8 cellular contexts compared by ENCODE assay signal in genomic region chr20:63956664-63957003, GRCh38. TPM values are rescaled to one million over a fixed set of nuclear protein-coding genes. Genes with fewer than 3 reads are reported as not detected.
A peak's percentile ranks its signal among the peaks of the same experiment; 100 is the strongest.
DNase-seq lines count a peak whose midpoint lies in the region; ATAC-seq, FAIRE-seq and TF ChIP-seq lines count a peak whose summit lies in the region.

No MANE protein-coding gene starts in this region.

- TF ChIP-seq CTCF in heart right ventricle (IDR thresholded peaks at IDR 0.05) (no peak), PC-9 (conservative IDR thresholded peaks at IDR 0.05) (no peak), fibroblast of lung (conservative IDR thresholded peaks at IDR 0.05 in 1 of 2, IDR thresholded peaks at IDR 0.05 in 1 of 2; ENCODE audit: low read depth in 1 of 2, low read length in 2 of 2) (no peak)

- peaks cover 0 to 26% (median 7%) of the 10 kb centered on the region in 9 donors for H3K36me3 ChIP-seq in heart right ventricle
- no peaks in the 10 kb centered on the region for H3K36me3 ChIP-seq in PC-9 (ENCODE audit: low read depth)
- peaks cover 14% of the 10 kb centered on the region for H3K36me3 ChIP-seq in fibroblast of lung (ENCODE audit: control insufficient read depth, insufficient read depth, low read length)

- 0 to 1% methylated on average over 15 of the region's 15 CpGs for WGBS in heart right ventricle, 2 donors

- intact Hi-C loops in heart right ventricle (cut with DNase I) (loop anchor here in 3 of 10 donors (1.0 to 5.0 kb wide), 3 partner anchors 47 to 404 kb away; partner anchors contain the start of genes DNAJC5 (in 1 of the 3) and FNDC11 (in 1 of the 3)), cardiac septum (cut with DNase I) (loop anchor here (2.0 kb wide), 1 partner anchor 106 kb away; the partner anchor contains the start of gene TCEA2), PC-9 (cut with micrococcal nuclease; ENCODE audit: unreplicated experiment) (loop anchor here (1.0 to 5.0 kb wide), 7 partner anchors 16 to 418 kb away; partner anchors contain the start of genes ARFRP1, DNAJC5, TCEA2 and TPD52L2)

- FAIRE-seq in RCC 7860 (lab: Jason Lieb, UNC), result no peak

- peaks cover 22 to 59% (median 53%) of the 10 kb centered on the region in 9 donors for H3K4me1 ChIP-seq in heart right ventricle
- peaks cover 26% of the 10 kb centered on the region; the same call in 1 of the 2 replicates for H3K4me1 ChIP-seq in PC-9 (replicated peaks; ENCODE audit: insufficient read depth)
- H3K4me1 ChIP-seq in fibroblast of lung (ENCODE audit: control insufficient read depth, extremely low read depth, insufficient read depth, low read length), result peaks cover 17% of the 10 kb centered on the region

- H3K9ac ChIP-seq in fibroblast of lung (ENCODE audit: insufficient read depth, low read length), result no peak overlapping the region

- POLR2A ChIA-PET in PC-9 (lab: Charles Lee; ENCODE audit: unreplicated experiment), result interaction anchor here (0.6 to 0.8 kb wide), 3 partner anchors 25 to 417 kb away, joined by 4 to 7 read pairs (median 4); partner anchors contain the start of genes ARFRP1 and ZGPAT

- peak overlapping the region; percentile 79 for H3K4me2 ChIP-seq in PC-9
- H3K4me2 ChIP-seq in fibroblast of lung (ENCODE audit: extremely low read depth, insufficient read depth, low read length), result peak overlapping the region; percentile 72

- no peak for DNase-seq in heart right ventricle
- DNase-seq in cardiac septum (ENCODE audit: low spot score), result no peak
- DNase-seq in PC-9, result no peak
- DNase-seq in fibroblast of lung (ENCODE audit: low read depth in 2 of 2), result no peak
- no peak for DNase-seq in skeletal muscle cell (ENCODE audit: low read depth)
- no peak for DNase-seq in NCI-H1436 (lab: John Stamatoyannopoulos, UW)
- DNase-seq in SK-N-DZ (ENCODE audit: low spot score), result no peak
- no peak for DNase-seq in RCC 7860 (ENCODE audit: low spot score)

- H3K27me3 ChIP-seq in heart right ventricle (no peaks in the 10 kb centered on the region), PC-9 (ENCODE audit: insufficient read depth, low read depth) (no peaks in the 10 kb centered on the region), fibroblast of lung (ENCODE audit: control insufficient read depth, insufficient read depth, low read length) (no peaks in the 10 kb centered on the region)

- ATAC-seq in heart right ventricle, result no peak

- no peaks in the 10 kb centered on the region for H3K9me3 ChIP-seq in heart right ventricle
- H3K9me3 ChIP-seq in PC-9 (ENCODE audit: insufficient read depth, low read depth), result no peaks in the 10 kb centered on the region
- no peaks in the 10 kb centered on the region for H3K9me3 ChIP-seq in fibroblast of lung (ENCODE audit: control insufficient read depth, insufficient read depth, low read depth, low read length)

- no TSS peak for BruUV-seq in PC-9 (replicated peaks; lab: Mats Ljungman, UMichigan)

- CTCF ChIA-PET in PC-9 (lab: Charles Lee), result interaction anchor here (0.5 kb wide), 1 partner anchor 197 kb away, joined by 3 read pairs; no protein-coding TSS in a partner anchor

- H3K79me2 ChIP-seq in PC-9 (ENCODE audit: low read depth), result peaks cover 45% of the 10 kb centered on the region
- H3K79me2 ChIP-seq in fibroblast of lung (ENCODE audit: control insufficient read depth, insufficient read depth, low read length), result peaks cover 39% of the 10 kb centered on the region

- H3F3A ChIP-seq in PC-9 (ENCODE audit: insufficient read depth, low read depth), result peaks cover 24% of the 10 kb centered on the region

- H3K9me2 ChIP-seq in PC-9 (ENCODE audit: insufficient read depth), result no peaks in the 10 kb centered on the region

- peak overlapping the region; percentile 67; the same call in 1 of the 2 replicates for H2AFZ ChIP-seq in PC-9
- no peak overlapping the region for H2AFZ ChIP-seq in fibroblast of lung (ENCODE audit: low read length)

- peak overlapping the region in 9 of 10 donors; percentile 15 to 96 (median 56) for H3K27ac ChIP-seq in heart right ventricle
- peak overlapping the region; percentile 65 for H3K27ac ChIP-seq in PC-9
- peak overlapping the region; percentile 40 for H3K27ac ChIP-seq in fibroblast of lung (ENCODE audit: insufficient read depth, low read length)

- H4K20me1 ChIP-seq in PC-9 (ENCODE audit: insufficient read depth), result peaks cover 36% of the 10 kb centered on the region
- H4K20me1 ChIP-seq in fibroblast of lung (ENCODE audit: control insufficient read depth, extremely low read depth, insufficient read depth, low read length), result no peaks in the 10 kb centered on the region

- H3K4me3 ChIP-seq in heart right ventricle, result peak overlapping the region in 9 of 10 donors; percentile 43 to 100 (median 95)
- peak overlapping the region; percentile 74 for H3K4me3 ChIP-seq in PC-9
- H3K4me3 ChIP-seq in fibroblast of lung (replicated peaks in 1 of 4; ENCODE audit: control extremely low read depth in 1 of 4, insufficient read depth in 1 of 4, low read depth in 3 of 4, low read length in 4 of 4), result peak overlapping the region; percentile 9 to 70 (median 42)
- H3K4me3 ChIP-seq in skeletal muscle cell (ENCODE audit: low read depth, low read length), result peak overlapping the region; percentile 55

RNA-seq across cellular contexts. Expression of gene UCKL1, which starts 0.4 kb away (rescaled TPM):
- total RNA-seq in heart right ventricle (10 to 100 TPM; 27.3 to 70.4 (median 39.0) TPM), cardiac septum (43.2 TPM), PC-9 (2021) (51.7 and 55.1 TPM in 2 replicates), fibroblast of lung (20.8 and 27.9 TPM in 2 replicates)
- polyA plus RNA-seq in heart right ventricle (100 to 1,000 TPM in 1 of 2 donors, 10 to 100 TPM in 1; 36.3 to 130 TPM), fibroblast of lung (16.4 and 16.7 TPM in 2 replicates)
- polyA plus RNA-seq in fibroblast of lung (2012), result 17.6 and 20.6 TPM in 2 replicates
- polyA minus RNA-seq in fibroblast of lung (ENCODE audit: low replicate concordance), result 16.2 and 19.7 TPM in 2 replicates
- polyA plus RNA-seq in SK-N-DZ (2014; cell fraction: cytosol; rRNA removed), result 37.5 and 37.9 TPM in 2 replicates
- polyA plus RNA-seq in SK-N-DZ (2014; cell fraction: nucleus; rRNA removed), result 113 and 219 TPM in 2 replicates

RNA-seq across cellular contexts. Expression of gene ZNF512B, which starts 13.1 kb away (rescaled TPM):
- total RNA-seq in heart right ventricle (10 to 100 TPM; 11.1 to 14.8 (median 13.7) TPM), cardiac septum (12.8 TPM), PC-9 (2021) (24.3 and 28.1 TPM in 2 replicates), fibroblast of lung (6.4 and 8.4 TPM in 2 replicates)
- polyA plus RNA-seq in heart right ventricle (10 to 100 TPM in 1 of 2 donors, 1 to 10 TPM in 1; 4.6 to 11.8 TPM), fibroblast of lung (3.5 and 3.7 TPM in 2 replicates)
- 12.4 and 12.9 TPM in 2 replicates for polyA plus RNA-seq in fibroblast of lung (2012)
- 11.4 and 14.8 TPM in 2 replicates for polyA minus RNA-seq in fibroblast of lung (ENCODE audit: low replicate concordance)
- polyA plus RNA-seq in SK-N-DZ (2014; cell fraction: cytosol; rRNA removed), result 23.6 and 26.7 TPM in 2 replicates
- 70.8 and 86.4 TPM in 2 replicates for polyA plus RNA-seq in SK-N-DZ (2014; cell fraction: nucleus; rRNA removed)

RNA-seq across cellular contexts. Expression of gene SAMD10, which starts 22.8 kb away (rescaled TPM):
- 1 to 10 TPM; 3.4 to 8.4 (median 4.0) TPM for total RNA-seq in heart right ventricle
- 1 to 10 TPM; 3.9 to 8.8 TPM for polyA plus RNA-seq in heart right ventricle
- total RNA-seq in cardiac septum, result 4.0 TPM
- total RNA-seq in PC-9 (2021), result 14.4 and 18.7 TPM in 2 replicates
- total RNA-seq in fibroblast of lung, result 0.77 and 0.99 TPM in 2 replicates
- 0.37 and 0.86 TPM in 2 replicates for polyA plus RNA-seq in fibroblast of lung
- 1.2 and 3.3 TPM in 2 replicates for polyA plus RNA-seq in fibroblast of lung (2012)
- 0.27 and 1.4 TPM in 2 replicates for polyA minus RNA-seq in fibroblast of lung (ENCODE audit: low replicate concordance)
- 3.9 and 16.4 TPM in 2 replicates for polyA plus RNA-seq in SK-N-DZ (2014; cell fraction: cytosol; rRNA removed)
- 29.2 and 35.3 TPM in 2 replicates for polyA plus RNA-seq in SK-N-DZ (2014; cell fraction: nucleus; rRNA removed)

RNA-seq across cellular contexts. Expression of gene PRPF6, which starts 24.3 kb away (rescaled TPM):
- total RNA-seq in heart right ventricle (10 to 100 TPM; 43.8 to 53.6 (median 48.1) TPM), cardiac septum (47.5 TPM), PC-9 (2021) (103 and 111 TPM in 2 replicates), fibroblast of lung (52.0 and 55.2 TPM in 2 replicates)
- polyA plus RNA-seq in heart right ventricle (10 to 100 TPM; 27.8 to 48.4 TPM), fibroblast of lung (28.2 and 40.5 TPM in 2 replicates)
- polyA plus RNA-seq in fibroblast of lung (2012), result 48.5 and 62.9 TPM in 2 replicates
- polyA minus RNA-seq in fibroblast of lung (ENCODE audit: low replicate concordance), result 58.5 and 85.6 TPM in 2 replicates
- 137 and 140 TPM in 2 replicates for polyA plus RNA-seq in SK-N-DZ (2014; cell fraction: cytosol; rRNA removed)
- 105 and 126 TPM in 2 replicates for polyA plus RNA-seq in SK-N-DZ (2014; cell fraction: nucleus; rRNA removed)

Comparison
In these comparisons a context has a peak if more than half of its experiments do, and no peak if none do; other contexts are left out.
1. H3K4me3 ChIP-seq: peak in every context shown above with its lines; median percentile 95 in heart right ventricle; 74 in PC-9; 55 in skeletal muscle cell; 42 in fibroblast of lung.